1 cellular context compared by ENCODE assay signal in the genomic region with DNA sequence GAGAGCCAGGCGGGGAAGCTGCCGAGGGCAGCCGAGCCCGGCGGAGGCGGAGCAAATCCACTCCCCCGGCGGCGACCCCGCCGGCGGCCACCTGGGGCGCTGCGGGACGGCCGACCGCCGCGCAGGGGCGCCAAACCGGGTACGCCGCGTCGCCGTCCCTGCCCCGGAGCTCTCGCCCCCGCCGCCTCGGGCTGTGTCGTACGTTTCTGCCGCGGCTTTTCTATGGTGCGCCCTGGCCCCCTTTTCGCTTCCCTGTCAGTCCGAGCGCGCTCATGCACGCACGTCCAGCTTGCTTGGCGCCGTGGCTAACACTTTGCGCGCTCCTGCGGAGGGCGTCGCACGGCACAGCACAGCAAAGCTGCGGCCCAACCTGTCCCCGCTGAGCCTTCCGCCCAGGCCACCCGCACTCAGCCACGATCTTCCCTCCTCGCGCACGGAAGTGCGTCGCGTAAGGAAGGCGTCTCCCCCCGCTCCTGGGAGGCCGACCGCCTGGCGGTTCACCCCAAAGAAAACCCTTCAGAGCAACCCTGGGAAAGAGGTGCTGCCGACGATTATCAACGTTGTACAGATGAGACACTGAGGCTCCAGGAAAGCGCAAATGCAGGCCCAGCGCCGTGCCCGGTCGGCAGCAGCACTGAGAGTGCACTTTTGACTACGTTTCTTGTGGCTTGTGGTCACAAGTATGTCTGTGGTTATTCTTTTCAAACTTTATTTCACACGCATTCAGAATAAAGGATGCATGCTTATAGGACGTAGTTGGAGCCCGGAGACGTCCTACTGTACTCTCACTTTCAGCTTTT.
TF ChIP-seq lines count a peak whose summit lies in the region.

A gene (minus strand): TSS at position 48 of the 800 bp plus-strand sequence. CDS start 1,857 bp downstream, outside the sequence.

TF ChIP-seq in HepG2, 621 proteins besides CTCF, POLR2A, EP300 and RAD21 (continued from another document and continues in another):
- TF ChIP-seq, protein P1, sequence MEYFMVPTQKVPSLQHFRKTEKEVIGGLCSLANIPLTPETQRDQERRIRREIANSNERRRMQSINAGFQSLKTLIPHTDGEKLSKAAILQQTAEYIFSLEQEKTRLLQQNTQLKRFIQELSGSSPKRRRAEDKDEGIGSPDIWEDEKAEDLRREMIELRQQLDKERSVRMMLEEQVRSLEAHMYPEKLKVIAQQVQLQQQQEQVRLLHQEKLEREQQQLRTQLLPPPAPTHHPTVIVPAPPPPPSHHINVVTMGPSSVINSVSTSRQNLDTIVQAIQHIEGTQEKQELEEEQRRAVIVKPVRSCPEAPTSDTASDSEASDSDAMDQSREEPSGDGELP (IDR thresholded peaks at IDR 0.05; ENCODE audit: borderline replicate concordance, low read depth), result peak; percentile 55; the same call in 1 of the 2 replicates
- TF ChIP-seq, protein P2, sequence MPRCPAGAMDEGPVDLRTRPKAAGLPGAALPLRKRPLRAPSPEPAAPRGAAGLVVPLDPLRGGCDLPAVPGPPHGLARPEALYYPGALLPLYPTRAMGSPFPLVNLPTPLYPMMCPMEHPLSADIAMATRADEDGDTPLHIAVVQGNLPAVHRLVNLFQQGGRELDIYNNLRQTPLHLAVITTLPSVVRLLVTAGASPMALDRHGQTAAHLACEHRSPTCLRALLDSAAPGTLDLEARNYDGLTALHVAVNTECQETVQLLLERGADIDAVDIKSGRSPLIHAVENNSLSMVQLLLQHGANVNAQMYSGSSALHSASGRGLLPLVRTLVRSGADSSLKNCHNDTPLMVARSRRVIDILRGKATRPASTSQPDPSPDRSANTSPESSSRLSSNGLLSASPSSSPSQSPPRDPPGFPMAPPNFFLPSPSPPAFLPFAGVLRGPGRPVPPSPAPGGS (CRISPR knock-in tag; IDR thresholded peaks at IDR 0.05), result peak; percentile 99
- TF ChIP-seq ZNF335 (CRISPR knock-in tag; IDR thresholded peaks at IDR 0.05) (peak; percentile 90), TARDBP (CRISPR knock-in tag; IDR thresholded peaks at IDR 0.05) (peak; percentile 96), ZNF619 (CRISPR knock-in tag; IDR thresholded peaks at IDR 0.05) (peak; percentile 98; the same call in 1 of the 2 replicates), KAT7 (CRISPR knock-in tag; IDR thresholded peaks at IDR 0.05; ENCODE audit: borderline replicate concordance) (peak; percentile 99; the same call in 1 of the 2 replicates), KDM6A (CRISPR knock-in tag; IDR thresholded peaks at IDR 0.05; ENCODE audit: low read depth) (no peak), ZNF570 (CRISPR knock-in tag; IDR thresholded peaks at IDR 0.05; ENCODE audit: borderline replicate concordance) (peak; percentile 83), ZNF224 (CRISPR knock-in tag; IDR thresholded peaks at IDR 0.05) (peak; percentile 99), NFE2L1 (CRISPR knock-in tag; IDR thresholded peaks at IDR 0.05; ENCODE audit: borderline replicate concordance) (peak; percentile 97), ZFP41 (CRISPR knock-in tag; IDR thresholded peaks at IDR 0.05; ENCODE audit: borderline replicate concordance) (peak; percentile 98), ZSCAN20 (CRISPR knock-in tag; IDR thresholded peaks at IDR 0.05; ENCODE audit: borderline replicate concordance) (0 out of 2 replicates have a peak, but pooled peaks have one; percentile 8), RARA (CRISPR knock-in tag; IDR thresholded peaks at IDR 0.05) (peak; percentile 76), ZNF17 (CRISPR knock-in tag; IDR thresholded peaks at IDR 0.05) (0 out of 2 replicates have a peak, but pooled peaks have one; percentile 90), ZSCAN31 (CRISPR knock-in tag; IDR thresholded peaks at IDR 0.05; ENCODE audit: low read depth) (peak; percentile 100), ARID2 (CRISPR knock-in tag; IDR thresholded peaks at IDR 0.05; ENCODE audit: borderline replicate concordance) (no peak; the same call in 1 of the 2 replicates), NR3C1 (CRISPR knock-in tag; IDR thresholded peaks at IDR 0.05) (0 out of 2 replicates have a peak, but pooled peaks have one; percentile 91), TBP (CRISPR knock-in tag; IDR thresholded peaks at IDR 0.05) (0 out of 2 replicates have a peak, but pooled peaks have one; percentile 56), CCDC6 (CRISPR knock-in tag; IDR thresholded peaks at IDR 0.05) (peak; percentile 100), ZNF33B (CRISPR knock-in tag; IDR thresholded peaks at IDR 0.05) (peak; percentile 100), ZNF598 (CRISPR knock-in tag; IDR thresholded peaks at IDR 0.05; ENCODE audit: borderline replicate concordance) (peak; percentile 100), GLI4 (CRISPR knock-in tag; IDR thresholded peaks at IDR 0.05; ENCODE audit: borderline replicate concordance) (peak; percentile 99), PAWR (CRISPR knock-in tag; IDR thresholded peaks at IDR 0.05; ENCODE audit: borderline replicate concordance) (peak; percentile 97), ZNF431 (CRISPR knock-in tag; IDR thresholded peaks at IDR 0.05; ENCODE audit: borderline replicate concordance, low read depth) (no peak), ZNF660 (CRISPR knock-in tag; IDR thresholded peaks at IDR 0.05; ENCODE audit: borderline replicate concordance, low read depth) (peak; percentile 92), ZNF841 (CRISPR knock-in tag; IDR thresholded peaks at IDR 0.05; ENCODE audit: borderline replicate concordance) (peak; percentile 16; the same call in 1 of the 2 replicates), ZNF264 (CRISPR knock-in tag; IDR thresholded peaks at IDR 0.05) (peak; percentile 97), CBX2 (IDR thresholded peaks at IDR 0.05; ENCODE audit: low read depth, low read length) (no peak), CBX2 (CRISPR knock-in tag; IDR thresholded peaks at IDR 0.05; ENCODE audit: low read depth) (0 out of 2 replicates have a peak, but pooled peaks have one; percentile 97), REPIN1 (CRISPR knock-in tag; IDR thresholded peaks at IDR 0.05; ENCODE audit: borderline replicate concordance, low read depth) (peak; percentile 100), TCF7 (IDR thresholded peaks at IDR 0.05; ENCODE audit: low read depth) (no peak; the same call in 1 of the 2 replicates), ATRX (CRISPR knock-in tag; IDR thresholded peaks at IDR 0.05; ENCODE audit: borderline replicate concordance) (peak; percentile 95), IRF2 (CRISPR knock-in tag; IDR thresholded peaks at IDR 0.05) (peak; percentile 98), SOX13 (IDR thresholded peaks at IDR 0.05) (peak; percentile 46), SOX13 (CRISPR knock-in tag; conservative IDR thresholded peaks at IDR 0.05 in 1 of 2, IDR thresholded peaks at IDR 0.05 in 1 of 2) (peak; percentile 81 to 96), KLF15 (CRISPR knock-in tag; IDR thresholded peaks at IDR 0.05; ENCODE audit: borderline replicate concordance) (peak; percentile 95)
- TF ChIP-seq, protein P3, sequence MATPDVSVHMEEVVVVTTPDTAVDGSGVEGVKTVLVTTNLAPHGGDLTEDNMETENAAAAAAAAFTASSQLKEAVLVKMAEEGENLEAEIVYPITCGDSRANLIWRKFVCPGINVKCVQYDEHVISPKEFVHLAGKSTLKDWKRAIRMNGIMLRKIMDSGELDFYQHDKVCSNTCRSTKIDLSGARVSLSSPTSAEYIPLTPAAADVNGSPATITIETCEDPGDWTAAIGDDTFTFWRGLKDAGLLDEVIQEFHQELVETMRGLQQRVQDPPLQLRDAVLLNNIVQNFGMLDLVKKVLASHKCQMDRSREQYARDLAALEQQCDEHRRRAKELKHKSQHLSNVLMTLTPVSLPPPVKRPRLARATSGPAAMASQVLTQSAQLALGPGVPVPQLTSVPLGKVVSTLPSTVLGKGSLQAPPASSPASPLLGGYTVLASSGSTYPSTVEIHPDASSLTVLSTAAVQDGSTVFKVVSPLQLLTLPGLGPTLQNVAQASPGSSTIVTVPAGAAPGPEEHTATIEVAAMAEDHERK (CRISPR knock-in tag; IDR thresholded peaks at IDR 0.05; ENCODE audit: low read depth), result peak; percentile 86
- TF ChIP-seq, protein P4, sequence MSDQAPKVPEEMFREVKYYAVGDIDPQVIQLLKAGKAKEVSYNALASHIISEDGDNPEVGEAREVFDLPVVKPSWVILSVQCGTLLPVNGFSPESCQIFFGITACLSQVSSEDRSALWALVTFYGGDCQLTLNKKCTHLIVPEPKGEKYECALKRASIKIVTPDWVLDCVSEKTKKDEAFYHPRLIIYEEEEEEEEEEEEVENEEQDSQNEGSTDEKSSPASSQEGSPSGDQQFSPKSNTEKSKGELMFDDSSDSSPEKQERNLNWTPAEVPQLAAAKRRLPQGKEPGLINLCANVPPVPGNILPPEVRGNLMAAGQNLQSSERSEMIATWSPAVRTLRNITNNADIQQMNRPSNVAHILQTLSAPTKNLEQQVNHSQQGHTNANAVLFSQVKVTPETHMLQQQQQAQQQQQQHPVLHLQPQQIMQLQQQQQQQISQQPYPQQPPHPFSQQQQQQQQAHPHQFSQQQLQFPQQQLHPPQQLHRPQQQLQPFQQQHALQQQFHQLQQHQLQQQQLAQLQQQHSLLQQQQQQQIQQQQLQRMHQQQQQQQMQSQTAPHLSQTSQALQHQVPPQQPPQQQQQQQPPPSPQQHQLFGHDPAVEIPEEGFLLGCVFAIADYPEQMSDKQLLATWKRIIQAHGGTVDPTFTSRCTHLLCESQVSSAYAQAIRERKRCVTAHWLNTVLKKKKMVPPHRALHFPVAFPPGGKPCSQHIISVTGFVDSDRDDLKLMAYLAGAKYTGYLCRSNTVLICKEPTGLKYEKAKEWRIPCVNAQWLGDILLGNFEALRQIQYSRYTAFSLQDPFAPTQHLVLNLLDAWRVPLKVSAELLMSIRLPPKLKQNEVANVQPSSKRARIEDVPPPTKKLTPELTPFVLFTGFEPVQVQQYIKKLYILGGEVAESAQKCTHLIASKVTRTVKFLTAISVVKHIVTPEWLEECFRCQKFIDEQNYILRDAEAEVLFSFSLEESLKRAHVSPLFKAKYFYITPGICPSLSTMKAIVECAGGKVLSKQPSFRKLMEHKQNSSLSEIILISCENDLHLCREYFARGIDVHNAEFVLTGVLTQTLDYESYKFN (CRISPR knock-in tag; conservative IDR thresholded peaks at IDR 0.05), result peak; percentile 73
- TF ChIP-seq, protein P5, sequence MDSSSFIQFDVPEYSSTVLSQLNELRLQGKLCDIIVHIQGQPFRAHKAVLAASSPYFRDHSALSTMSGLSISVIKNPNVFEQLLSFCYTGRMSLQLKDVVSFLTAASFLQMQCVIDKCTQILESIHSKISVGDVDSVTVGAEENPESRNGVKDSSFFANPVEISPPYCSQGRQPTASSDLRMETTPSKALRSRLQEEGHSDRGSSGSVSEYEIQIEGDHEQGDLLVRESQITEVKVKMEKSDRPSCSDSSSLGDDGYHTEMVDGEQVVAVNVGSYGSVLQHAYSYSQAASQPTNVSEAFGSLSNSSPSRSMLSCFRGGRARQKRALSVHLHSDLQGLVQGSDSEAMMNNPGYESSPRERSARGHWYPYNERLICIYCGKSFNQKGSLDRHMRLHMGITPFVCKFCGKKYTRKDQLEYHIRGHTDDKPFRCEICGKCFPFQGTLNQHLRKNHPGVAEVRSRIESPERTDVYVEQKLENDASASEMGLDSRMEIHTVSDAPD (CRISPR knock-in tag; IDR thresholded peaks at IDR 0.05), result peak; percentile 95; the same call in 1 of the 2 replicates
- TF ChIP-seq, protein P6, sequence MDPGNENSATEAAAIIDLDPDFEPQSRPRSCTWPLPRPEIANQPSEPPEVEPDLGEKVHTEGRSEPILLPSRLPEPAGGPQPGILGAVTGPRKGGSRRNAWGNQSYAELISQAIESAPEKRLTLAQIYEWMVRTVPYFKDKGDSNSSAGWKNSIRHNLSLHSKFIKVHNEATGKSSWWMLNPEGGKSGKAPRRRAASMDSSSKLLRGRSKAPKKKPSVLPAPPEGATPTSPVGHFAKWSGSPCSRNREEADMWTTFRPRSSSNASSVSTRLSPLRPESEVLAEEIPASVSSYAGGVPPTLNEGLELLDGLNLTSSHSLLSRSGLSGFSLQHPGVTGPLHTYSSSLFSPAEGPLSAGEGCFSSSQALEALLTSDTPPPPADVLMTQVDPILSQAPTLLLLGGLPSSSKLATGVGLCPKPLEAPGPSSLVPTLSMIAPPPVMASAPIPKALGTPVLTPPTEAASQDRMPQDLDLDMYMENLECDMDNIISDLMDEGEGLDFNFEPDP (CRISPR knock-in tag; conservative IDR thresholded peaks at IDR 0.05), result 0 out of 2 replicates have a peak, but pooled peaks have one; percentile 98
- TF ChIP-seq, protein P7, sequence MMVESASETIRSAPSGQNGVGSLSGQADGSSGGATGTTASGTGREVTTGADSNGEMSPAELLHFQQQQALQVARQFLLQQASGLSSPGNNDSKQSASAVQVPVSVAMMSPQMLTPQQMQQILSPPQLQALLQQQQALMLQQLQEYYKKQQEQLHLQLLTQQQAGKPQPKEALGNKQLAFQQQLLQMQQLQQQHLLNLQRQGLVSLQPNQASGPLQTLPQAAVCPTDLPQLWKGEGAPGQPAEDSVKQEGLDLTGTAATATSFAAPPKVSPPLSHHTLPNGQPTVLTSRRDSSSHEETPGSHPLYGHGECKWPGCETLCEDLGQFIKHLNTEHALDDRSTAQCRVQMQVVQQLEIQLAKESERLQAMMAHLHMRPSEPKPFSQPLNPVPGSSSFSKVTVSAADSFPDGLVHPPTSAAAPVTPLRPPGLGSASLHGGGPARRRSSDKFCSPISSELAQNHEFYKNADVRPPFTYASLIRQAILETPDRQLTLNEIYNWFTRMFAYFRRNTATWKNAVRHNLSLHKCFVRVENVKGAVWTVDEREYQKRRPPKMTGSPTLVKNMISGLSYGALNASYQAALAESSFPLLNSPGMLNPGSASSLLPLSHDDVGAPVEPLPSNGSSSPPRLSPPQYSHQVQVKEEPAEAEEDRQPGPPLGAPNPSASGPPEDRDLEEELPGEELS (CRISPR knock-in tag; IDR thresholded peaks at IDR 0.05), result peak; percentile 91
- TF ChIP-seq, protein P8, sequence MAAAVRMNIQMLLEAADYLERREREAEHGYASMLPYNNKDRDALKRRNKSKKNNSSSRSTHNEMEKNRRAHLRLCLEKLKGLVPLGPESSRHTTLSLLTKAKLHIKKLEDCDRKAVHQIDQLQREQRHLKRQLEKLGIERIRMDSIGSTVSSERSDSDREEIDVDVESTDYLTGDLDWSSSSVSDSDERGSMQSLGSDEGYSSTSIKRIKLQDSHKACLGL (CRISPR knock-in tag; IDR thresholded peaks at IDR 0.05), result peak; percentile 97
- TF ChIP-seq, protein P9, sequence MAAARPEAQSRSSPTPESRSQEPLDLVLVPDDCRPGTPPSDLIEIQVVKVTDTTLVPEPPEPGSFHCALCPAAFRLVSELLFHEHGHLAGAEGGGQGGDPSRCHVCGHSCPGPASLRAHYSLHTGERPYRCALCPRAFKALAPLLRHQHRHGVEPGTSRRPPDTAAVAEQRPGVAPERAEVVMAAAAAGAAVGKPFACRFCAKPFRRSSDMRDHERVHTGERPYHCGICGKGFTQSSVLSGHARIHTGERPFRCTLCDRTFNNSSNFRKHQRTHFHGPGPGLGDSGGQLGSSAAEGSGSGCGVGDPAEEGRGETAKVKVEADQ (CRISPR knock-in tag; IDR thresholded peaks at IDR 0.05; ENCODE audit: borderline replicate concordance), result peak; percentile 100
- TF ChIP-seq, protein P10, sequence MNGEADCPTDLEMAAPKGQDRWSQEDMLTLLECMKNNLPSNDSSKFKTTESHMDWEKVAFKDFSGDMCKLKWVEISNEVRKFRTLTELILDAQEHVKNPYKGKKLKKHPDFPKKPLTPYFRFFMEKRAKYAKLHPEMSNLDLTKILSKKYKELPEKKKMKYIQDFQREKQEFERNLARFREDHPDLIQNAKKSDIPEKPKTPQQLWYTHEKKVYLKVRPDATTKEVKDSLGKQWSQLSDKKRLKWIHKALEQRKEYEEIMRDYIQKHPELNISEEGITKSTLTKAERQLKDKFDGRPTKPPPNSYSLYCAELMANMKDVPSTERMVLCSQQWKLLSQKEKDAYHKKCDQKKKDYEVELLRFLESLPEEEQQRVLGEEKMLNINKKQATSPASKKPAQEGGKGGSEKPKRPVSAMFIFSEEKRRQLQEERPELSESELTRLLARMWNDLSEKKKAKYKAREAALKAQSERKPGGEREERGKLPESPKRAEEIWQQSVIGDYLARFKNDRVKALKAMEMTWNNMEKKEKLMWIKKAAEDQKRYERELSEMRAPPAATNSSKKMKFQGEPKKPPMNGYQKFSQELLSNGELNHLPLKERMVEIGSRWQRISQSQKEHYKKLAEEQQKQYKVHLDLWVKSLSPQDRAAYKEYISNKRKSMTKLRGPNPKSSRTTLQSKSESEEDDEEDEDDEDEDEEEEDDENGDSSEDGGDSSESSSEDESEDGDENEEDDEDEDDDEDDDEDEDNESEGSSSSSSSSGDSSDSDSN (CRISPR knock-in tag; IDR thresholded peaks at IDR 0.05), result peak; percentile 99
